ENCODE assay signal across 8 cellular contexts in genomic region chr4:38318737-38319455, GRCh38.
DNase-seq lines count a peak whose midpoint lies in the region; ATAC-seq and TF ChIP-seq lines count a peak whose summit lies in the region.

No MANE protein-coding gene starts in this region.

- H3K9me3 ChIP-seq in HUES48 (ENCODE audit: control insufficient read depth, insufficient read depth, low read length) (no peaks in the 10 kb centered on the region), OCI-LY3 (ENCODE audit: insufficient read depth, low read length) (no peaks in the 10 kb centered on the region), mucosa of rectum (ENCODE audit: control insufficient read depth in 2 of 2, low read length in 2 of 2) (no peaks in the 10 kb centered on the region)

- ATAC-seq in GM21515 (IDR thresholded peaks at IDR 0.05; ENCODE audit: unreplicated experiment), result peak; percentile 90

- peak overlapping the region; percentile 48 for H3K27ac ChIP-seq in HUES48 (ENCODE audit: low read depth, low read length)
- peak overlapping the region; percentile 17 for H3K27ac ChIP-seq in OCI-LY3 (ENCODE audit: low read length)
- H3K27ac ChIP-seq in mucosa of rectum (ENCODE audit: low read depth in 2 of 2, low read length in 2 of 2), result peak overlapping the region; percentile 90 to 91

- peak; percentile 11; the same call in 1 of the 2 replicates for TF ChIP-seq CTCF in OCI-LY3 (IDR thresholded peaks at IDR 0.05; ENCODE audit: low read depth, low read length)

- no peaks in the 10 kb centered on the region for H4K20me1 ChIP-seq in OCI-LY3 (ENCODE audit: insufficient read depth, low read length)

- peaks cover 15% of the 10 kb centered on the region for H3K4me1 ChIP-seq in HUES48 (ENCODE audit: control insufficient read depth, insufficient read depth, low read length)
- peaks cover 22% of the 10 kb centered on the region for H3K4me1 ChIP-seq in OCI-LY3 (ENCODE audit: low read length)
- peaks cover 25 to 31% of the 10 kb centered on the region in 2 donors for H3K4me1 ChIP-seq in mucosa of rectum (ENCODE audit: control insufficient read depth in 2 of 2, insufficient read depth in 2 of 2, low read length in 2 of 2)

- DNase-seq in DMS 273 (lab: John Stamatoyannopoulos, UW; ENCODE audit: unreplicated experiment), result peak; percentile 94
- DNase-seq in activated T-cell treated with anti-CD3 and anti-CD28 coated beads, Interleukin-2, amount 50 U/mL, for 24 hours, result peak; percentile 74
- DNase-seq in erythroblast (lab: John Stamatoyannopoulos, UW), result peak; percentile 87
- DNase-seq in stimulated activated CD8-positive, alpha-beta memory T cell treated with anti-CD3 and anti-CD28 coated beads, Interleukin-7, amount 100 ng/mL, for 24 hours (ENCODE audit: low read depth), result peak; percentile 33

- H3K27me3 Mint-ChIP-seq in activated T-cell treated with anti-CD3 and anti-CD28 coated beads, Interleukin-2, amount 50 U/mL, for 24 hours, result peaks cover under 1% of the 10 kb centered on the region

- H3K9me3 Mint-ChIP-seq in activated T-cell treated with anti-CD3 and anti-CD28 coated beads, Interleukin-2, amount 50 U/mL, for 24 hours, result no peaks in the 10 kb centered on the region

- TF ChIP-seq POLR2A in erythroblast (IDR thresholded peaks at IDR 0.05; ENCODE audit: low read length), result peak; percentile 66

- peak overlapping the region; percentile 93 for H2AFZ ChIP-seq in OCI-LY3 (ENCODE audit: low read depth, low read length)

- peak overlapping the region; percentile 70 for H3K4me3 Mint-ChIP-seq in activated T-cell treated with anti-CD3 and anti-CD28 coated beads, Interleukin-2, amount 50 U/mL, for 24 hours

- peak overlapping the region; percentile 91 for H3K27ac Mint-ChIP-seq in activated T-cell treated with anti-CD3 and anti-CD28 coated beads, Interleukin-2, amount 50 U/mL, for 24 hours

- H3K36me3 Mint-ChIP-seq in activated T-cell treated with anti-CD3 and anti-CD28 coated beads, Interleukin-2, amount 50 U/mL, for 24 hours (ENCODE audit: low read depth), result no peaks in the 10 kb centered on the region

- no peaks in the 10 kb centered on the region for H3K79me2 ChIP-seq in OCI-LY3 (ENCODE audit: low read length)

- H3K9ac ChIP-seq in HUES48 (ENCODE audit: low read depth, low read length), result no peak overlapping the region
- H3K9ac ChIP-seq in OCI-LY3 (ENCODE audit: low read length), result peak overlapping the region; percentile 59
- H3K9ac ChIP-seq in mucosa of rectum (ENCODE audit: low read depth in 1 of 2, low read length in 2 of 2), result peak overlapping the region; percentile 65 to 69

- H3K27me3 ChIP-seq in HUES48 (ENCODE audit: control insufficient read depth, insufficient read depth, low read length) (no peaks in the 10 kb centered on the region), OCI-LY3 (ENCODE audit: low read depth, low read length) (peaks cover 45% of the 10 kb centered on the region), mucosa of rectum (ENCODE audit: control insufficient read depth in 2 of 2, insufficient read depth in 2 of 2, low read length in 2 of 2) (no peaks in the 10 kb centered on the region)

- H3K4me3 ChIP-seq in HUES48 (ENCODE audit: low read depth, low read length) (peak overlapping the region; percentile 35), OCI-LY3 (ENCODE audit: low read length) (peak overlapping the region; percentile 79), mucosa of rectum (ENCODE audit: low read length in 2 of 2) (peak overlapping the region; percentile 51 to 75)

- peak overlapping the region; percentile 90 for H3K4me2 ChIP-seq in OCI-LY3 (ENCODE audit: low read length)

- no peaks in the 10 kb centered on the region for H3K36me3 ChIP-seq in HUES48 (ENCODE audit: control insufficient read depth, insufficient read depth, low read length)
- H3K36me3 ChIP-seq in OCI-LY3 (replicated peaks; ENCODE audit: low read depth, low read length), result no peaks in the 10 kb centered on the region
- no peaks in the 10 kb centered on the region for H3K36me3 ChIP-seq in mucosa of rectum (ENCODE audit: control insufficient read depth in 2 of 2, insufficient read depth in 2 of 2, low read length in 2 of 2)

- H3K4me1 Mint-ChIP-seq in activated T-cell treated with anti-CD3 and anti-CD28 coated beads, Interleukin-2, amount 50 U/mL, for 24 hours (ENCODE audit: low read depth), result peaks cover 52% of the 10 kb centered on the region

Comparison
In these comparisons a context has a peak if more than half of its experiments do, and no peak if none do; other contexts are left out.
1. Peak in every context shown above with its lines: DNase-seq, ATAC-seq, H3K4me3 ChIP-seq and H3K27ac ChIP-seq.
2. DNase-seq: peak in every context shown above with its lines; median percentile 94 in DMS 273; 87 in erythroblast; 74 in activated T-cell treated with anti-CD3 and anti-CD28 coated beads, Interleukin-2, amount 50 U/mL, for 24 hours; 33 in stimulated activated CD8-positive, alpha-beta memory T cell treated with anti-CD3 and anti-CD28 coated beads, Interleukin-7, amount 100 ng/mL, for 24 hours.
3. H3K27ac ChIP-seq: peak in every context shown above with its lines; median percentile 90 in mucosa of rectum; 48 in HUES48; 17 in OCI-LY3.